1 cellular context compared by ENCODE assay signal in genomic region chr15:89177633-89178306, GRCh38.
TF ChIP-seq lines count a peak whose summit lies in the region.

No MANE protein-coding gene starts in this region.

TF ChIP-seq in HCT116, 20 proteins besides CTCF, POLR2A, EP300 and RAD21 (continued from another document):
- no peak for TF ChIP-seq POLR2AphosphoS5 (IDR thresholded peaks at IDR 0.05; ENCODE audit: low read depth, low read length)
- TF ChIP-seq EZH2phosphoT487 (IDR thresholded peaks at IDR 0.05; ENCODE audit: borderline replicate concordance) = no peak
- no peak for TF ChIP-seq CEBPB (IDR thresholded peaks at IDR 0.05; ENCODE audit: low read depth)
- no peak for TF ChIP-seq SIN3A (IDR thresholded peaks at IDR 0.05; ENCODE audit: low read depth)
- no peak for TF ChIP-seq FOSL1 (IDR thresholded peaks at IDR 0.05; ENCODE audit: low read depth)
- TF ChIP-seq TCF7L2 (IDR thresholded peaks at IDR 0.05; ENCODE audit: borderline replicate concordance, extremely low read depth, insufficient read depth, insufficient read length) = no peak
- no peak for TF ChIP-seq JUND (IDR thresholded peaks at IDR 0.05)
- no peak for TF ChIP-seq ZFX (IDR thresholded peaks at IDR 0.05)
- TF ChIP-seq REST (IDR thresholded peaks at IDR 0.05; ENCODE audit: low read depth) = no peak
- no peak for TF ChIP-seq EZH2 (IDR thresholded peaks at IDR 0.05)
- no peak for TF ChIP-seq SP1 (IDR thresholded peaks at IDR 0.05; ENCODE audit: low read depth)
- no peak for TF ChIP-seq YY1 (IDR thresholded peaks at IDR 0.05; ENCODE audit: extremely low read depth, insufficient replicate concordance, low read depth, low read length)
- TF ChIP-seq ELF1 (IDR thresholded peaks at IDR 0.05; ENCODE audit: borderline replicate concordance, low read depth) = no peak
- no peak for TF ChIP-seq ZBTB33 (IDR thresholded peaks at IDR 0.05; ENCODE audit: extremely low read depth, insufficient replicate concordance, low read length)
